28 cellular contexts compared by ENCODE assay signal in genomic region chr2:51705418-51705817, GRCh38.
"Had no signal": no experiment of that assay in that cellular context is flagged by ENCODE, and none has a peak within 500 bp of the region (broad histone marks: within the 10 kb centered on the region; RNA-seq: fewer than 3 reads in every experiment).

No MANE protein-coding gene starts in this region.

- H3K79me2 ChIP-seq: parathyroid adenoma had no signal

- H3K4me2 ChIP-seq: neural progenitor cell, smooth muscle cell had no signal

- H2AFZ ChIP-seq: neural progenitor cell, parathyroid adenoma had no signal

- ATAC-seq: natural killer cell; psoas muscle; right cardiac atrium; sciatic nerve; stimulated activated memory B cell treated with anti-CD40 and anti-IgM and Interleukin-4, amounts not matched to agents 10 μg/mL and 1 μg/mL and 100 μg/mL, for 72 hours; stimulated activated naive CD8-positive, alpha-beta T cell treated with anti-CD3 and anti-CD28 coated beads, Interleukin-15, amount 100 ng/mL, for 72 hours; stimulated activated naive CD8-positive, alpha-beta T cell treated with anti-CD3 and anti-CD28 coated beads, Interleukin-15, Interleukin-2, amounts not matched to agents 100 U/mL and 50 U/mL, for 24 hours; upper lobe of right lung had no signal

- H3K9ac ChIP-seq: neural progenitor cell, parathyroid adenoma had no signal

- H3K9me3 ChIP-seq: ovary, psoas muscle, spleen, suprapubic skin, testis, tibial artery, transverse colon, upper lobe of right lung, uterus had no signal

- H3K4me3 ChIP-seq: neural progenitor cell, ovary, psoas muscle, skin epidermis, smooth muscle cell, spleen, suprapubic skin, testis, tibial artery, transverse colon, upper lobe of right lung, uterus had no signal

- H3K27me3 ChIP-seq: neural progenitor cell, ovary, spleen, suprapubic skin, testis, tibial artery, transverse colon, upper lobe of right lung, uterus had no signal

- H3K4me1 ChIP-seq: neural progenitor cell, parathyroid adenoma, psoas muscle, spleen, suprapubic skin, testis, tibial artery, transverse colon, upper lobe of right lung, uterus had no signal

- H3K27ac ChIP-seq: neural progenitor cell, ovary, parathyroid adenoma, psoas muscle, skin epidermis, spleen, suprapubic skin, testis, tibial artery, transverse colon, upper lobe of right lung, uterus had no signal

- DNase-seq: natural killer cell; occipital lobe; ovary; posterior cingulate gyrus; psoas muscle; right cardiac atrium; spleen; stimulated activated CD4-positive, alpha-beta T cell treated with anti-CD3 and anti-CD28 coated beads, Interleukin-12 subunit alpha, Interleukin-12 subunit beta, amount 100 ng/mL, for 4 hours; stimulated activated CD4-positive, alpha-beta T cell treated with anti-CD3 and anti-CD28 coated beads, Interleukin-1b, Interleukin-23, amount 100 ng/mL, for 48 hours; stimulated activated CD4-positive, alpha-beta T cell treated with anti-CD3 and anti-CD28 coated beads, Interleukin-4, amount 100 ng/mL, for 1 hour; stimulated activated CD4-positive, alpha-beta T cell treated with anti-CD3 and anti-CD28 coated beads, Interleukin-4, amount 100 ng/mL, for 4 hours; stimulated activated CD8-positive, alpha-beta memory T cell treated with anti-CD3 and anti-CD28 coated beads, Interleukin-4, amount 100 ng/mL, for 48 hours; stimulated activated naive CD4-positive, alpha-beta T cell; stimulated activated naive CD8-positive, alpha-beta T cell treated with anti-CD3 and anti-CD28 coated beads, Interleukin-15, amount 100 ng/mL, for 72 hours; stimulated activated naive CD8-positive, alpha-beta T cell treated with anti-CD3 and anti-CD28 coated beads, Interleukin-15, Interleukin-2, amounts not matched to agents 100 U/mL and 50 U/mL, for 24 hours; substantia nigra; testis; tibial artery; transverse colon; upper lobe of right lung; uterus had no signal

- H3K36me3 ChIP-seq: neural progenitor cell, ovary, spleen, suprapubic skin, tibial artery, transverse colon, upper lobe of right lung, uterus had no signal
